14 cellular contexts compared by ENCODE assay signal in the genomic region with DNA sequence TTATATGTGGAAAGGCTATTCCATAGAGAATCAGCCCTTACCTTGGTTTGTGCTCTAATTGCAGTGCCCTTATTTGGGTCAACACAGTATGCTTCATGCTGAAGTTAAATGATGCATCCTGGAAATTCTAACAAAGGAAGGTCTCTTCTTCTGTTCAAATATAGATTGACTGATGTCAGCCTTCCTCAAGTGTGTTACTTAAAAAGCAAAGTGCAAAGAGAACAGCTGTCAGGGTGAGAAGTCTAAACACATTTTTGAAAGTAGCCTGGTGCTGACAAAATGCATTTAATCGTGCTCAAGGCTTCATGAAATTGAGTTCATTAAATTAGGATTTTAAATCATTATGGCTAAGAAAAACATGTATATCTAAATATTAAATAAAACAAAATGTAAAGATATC. TPM values are rescaled to one million over a fixed set of nuclear protein-coding genes. Genes with fewer than 3 reads are reported as not detected.
A peak's percentile ranks its signal among the peaks of the same experiment; 100 is the strongest.
DNase-seq lines count a peak whose midpoint lies in the region; TF ChIP-seq lines count a peak whose summit lies in the region.
"Had no signal": no experiment of that assay in that cellular context is flagged by ENCODE, and none has a peak within 500 bp of the region (broad histone marks: within the 10 kb centered on the region; RNA-seq: fewer than 3 reads in every experiment).

No MANE protein-coding gene starts in this region.

- peak; percentile 27 for DNase-seq in NCI-H748 (lab: John Stamatoyannopoulos, UW; ENCODE audit: unreplicated experiment)
- DNase-seq in NCI-H748 treated with DMSO at 0.1 percent for 48 hours (lab: John Stamatoyannopoulos, UW): no peak
- peak; percentile 7 for DNase-seq in NCI-H2227 treated with DMSO at 0.1 percent for 48 hours (lab: John Stamatoyannopoulos, UW)
- DNase-seq in activated CD4-positive, alpha-beta T cell treated with anti-CD3 and anti-CD28 coated beads, Interleukin-2, amount 50 U/mL, for 48 hours: no peak
- no peak for DNase-seq in thyroid gland
- DNase-seq in GM23248: no peak
- DNase-seq: Kasumi-1, NCI-H1436, NCI-H774, PC-9 had no signal

- WGBS in thyroid gland, 2 donors: 90 to 91% methylated on average over 1 of the region's 1 CpG
- WGBS in GM23248 (ENCODE audit: low coverage in 1 of 2, low lambda C conversion rate in 2 of 2, missing lambda C conversion rate in 2 of 2), 2 experiments: 53 to 63% methylated on average over 1 of the region's 1 CpG

- H3K9me3 ChIP-seq in thyroid gland (no peaks in the 10 kb centered on the region), GM23248 (ENCODE audit: low read depth) (no peaks in the 10 kb centered on the region)
- H3K9me3 ChIP-seq: HAP-1 had no signal

- intact Hi-C loops in thyroid gland (cut with DNase I): no loop called here

- no peak overlapping the region for H3K9ac ChIP-seq in GM23248

- TF ChIP-seq CTCF in VCaP (conservative IDR thresholded peaks at IDR 0.05) (no peak), thyroid gland (IDR thresholded peaks at IDR 0.05) (no peak)

- H3F3A ChIP-seq in GM23248 (ENCODE audit: insufficient read depth): no peaks in the 10 kb centered on the region

- H3K79me2 ChIP-seq in GM23248 (ENCODE audit: insufficient read depth): no peaks in the 10 kb centered on the region

- no peak overlapping the region for H2AFZ ChIP-seq in GM23248
- H2AFZ ChIP-seq: PC-9 had no signal

- no peaks in the 10 kb centered on the region for H4K20me1 ChIP-seq in GM23248 (ENCODE audit: insufficient read depth)

- H3K36me3 ChIP-seq in thyroid gland (no peaks in the 10 kb centered on the region), GM23248 (ENCODE audit: low read depth) (no peaks in the 10 kb centered on the region)

- H3K4me1 ChIP-seq in thyroid gland (peaks cover 6 to 10% of the 10 kb centered on the region in 2 donors), GM23248 (ENCODE audit: insufficient read depth) (no peaks in the 10 kb centered on the region)
- H3K4me1 ChIP-seq: HAP-1 had no signal

- H3K27me3 ChIP-seq in thyroid gland (no peaks in the 10 kb centered on the region), GM23248 (replicated peaks; ENCODE audit: insufficient read depth) (no peaks in the 10 kb centered on the region)

- H3K27ac ChIP-seq in VCaP (peak overlapping the region; percentile 84), thyroid gland (no peak overlapping the region), GM23248 (no peak overlapping the region)
- H3K27ac ChIP-seq: C4-2B, PC-9, SK-N-MC had no signal

- H3K4me2 ChIP-seq in GM23248 (ENCODE audit: unreplicated experiment): no peak overlapping the region
- H3K4me2 ChIP-seq: PC-9 had no signal

- no peak for TF ChIP-seq POLR2A in thyroid gland (IDR thresholded peaks at IDR 0.05)

- no peaks in the 10 kb centered on the region for H3K9me2 ChIP-seq in GM23248 (ENCODE audit: insufficient read depth)

- H3K4me3 ChIP-seq in thyroid gland (replicated peaks in 1 of 3) (no peak overlapping the region), GM23248 (no peak overlapping the region)
- H3K4me3 ChIP-seq: HAP-1, PC-9, SK-N-MC had no signal

- in situ Hi-C loops in GM23248 (cut with MboI): no loop called here

RNA-seq across cellular contexts. Expression of gene AGR2, which starts 19.5 kb away (rescaled TPM):
- 10 to 100 TPM in 1 of 4 donors, 1 to 10 TPM in 2, not detected in 1; 2.6 to 23.9 (median 4.1) TPM for total RNA-seq in thyroid gland
- total RNA-seq in GM23248 (2014; rRNA removed; shearing (Covaris generic)): not detected in 2 replicates
- polyA plus RNA-seq in GM23248 (2016; fragmentation: Nextera tagmentation; extraction: Ambion mirVana): not detected in 2 replicates

RNA-seq across cellular contexts. Expression of gene TSPAN13, which starts 31.8 kb away (rescaled TPM):
- 10 to 100 TPM; 16.8 to 31.1 (median 28.2) TPM for total RNA-seq in thyroid gland
- 4.2 and 6.2 TPM in 2 replicates for total RNA-seq in GM23248 (2014; rRNA removed; shearing (Covaris generic))
- 9.0 and 10.2 TPM in 2 replicates for polyA plus RNA-seq in GM23248 (2016; fragmentation: Nextera tagmentation; extraction: Ambion mirVana)

Comparison
In these comparisons a context has a peak if more than half of its experiments do, and no peak if none do; other contexts are left out.
1. DNase-seq: peak in NCI-H748 (single experiment) and NCI-H2227 treated with DMSO at 0.1 percent for 48 hours (single experiment); none in NCI-H748 treated with DMSO at 0.1 percent for 48 hours (single experiment), activated CD4-positive, alpha-beta T cell treated with anti-CD3 and anti-CD28 coated beads, Interleukin-2, amount 50 U/mL, for 48 hours (0 of 2), thyroid gland (0 of 2) and GM23248 (single experiment).